In the genomic region with DNA sequence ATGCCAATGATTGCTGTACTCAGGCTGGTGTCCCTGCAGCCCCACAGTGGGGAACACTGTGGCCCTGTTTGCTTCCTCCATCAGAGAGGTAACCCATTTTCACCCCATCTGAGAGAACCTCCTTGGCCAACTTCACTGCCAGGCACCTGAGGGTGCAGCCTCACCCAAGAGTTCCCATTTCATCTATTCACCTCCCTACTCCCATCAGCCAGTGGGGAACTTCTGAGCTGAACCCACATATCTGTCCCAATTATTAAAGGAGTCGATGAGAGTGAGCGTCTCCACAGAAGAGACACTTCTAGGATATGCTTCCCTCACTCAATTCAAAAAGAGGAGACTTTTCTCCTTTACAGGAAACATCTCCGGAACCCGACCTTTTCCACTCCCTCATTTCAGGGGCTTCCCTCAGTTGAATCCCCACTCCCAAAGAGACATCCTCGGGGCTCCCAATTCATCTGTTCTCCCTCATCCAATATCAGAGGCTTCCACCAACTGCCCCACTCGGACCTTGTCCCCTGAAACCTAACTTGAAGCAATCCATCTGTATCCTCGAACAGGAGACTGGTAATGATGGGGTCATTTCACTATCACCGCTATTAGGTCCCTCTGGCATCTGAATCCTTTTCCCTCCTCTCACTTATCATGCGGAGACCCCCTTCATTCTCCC, we compare ENCODE assay signal across 8 cellular contexts. TPM values are rescaled to one million over a fixed set of nuclear protein-coding genes. Genes with fewer than 3 reads are reported as not detected.
DNase-seq lines count a peak whose midpoint lies in the region; ATAC-seq, FAIRE-seq and TF ChIP-seq lines count a peak whose summit lies in the region.

No MANE protein-coding gene starts in this region.

- peak overlapping the region; percentile 94 for H3K9ac ChIP-seq in muscle layer of colon (ENCODE audit: low read length)

- CTCF ChIA-PET in A549 (lab: Yijun Ruan, JAX), result interaction anchor here (1.2 to 31.2 kb wide), 11 partner anchors 9 to 514 kb away, joined by 3 to 1085 read pairs (median 4); partner anchors contain the start of genes CEBPB and PEDS1

- H3K27ac ChIP-seq in A549 (peak overlapping the region; percentile 93 to 94), muscle layer of colon (ENCODE audit: low read depth, low read length) (peak overlapping the region; percentile 93)

- no peak for FAIRE-seq in A549 (lab: Jason Lieb, UNC)

- TF ChIP-seq EP300 in A549 (IDR thresholded peaks at IDR 0.05), result no peak

- no peak for ATAC-seq in A549
- ATAC-seq in central memory CD8-positive, alpha-beta T cell (replicated peaks; ENCODE audit: extremely low read depth, poor library complexity, severe bottlenecking), result no peak
- ATAC-seq in HG03354 (IDR thresholded peaks at IDR 0.05; ENCODE audit: poor library complexity, severe bottlenecking, unreplicated experiment), result no peak
- no peak for ATAC-seq in HG03135 (IDR thresholded peaks at IDR 0.05; ENCODE audit: unreplicated experiment)
- ATAC-seq in GM18511 (IDR thresholded peaks at IDR 0.05; ENCODE audit: unreplicated experiment), result no peak

- peak overlapping the region; percentile 93 for H3K27ac Mint-ChIP-seq in central memory CD8-positive, alpha-beta T cell (ENCODE audit: low read depth)

- POLR2A ChIA-PET in A549 (lab: Yijun Ruan, JAX), result interaction anchor here (0.8 kb wide), 2 partner anchors 9 to 67 kb away, joined by 3 read pairs; no protein-coding TSS in a partner anchor

- H3K4me2 ChIP-seq in A549, result peak overlapping the region; percentile 97

- TF ChIP-seq CTCF in A549 (IDR thresholded peaks at IDR 0.05), result no peak

- TF ChIP-seq RAD21 in A549 (conservative IDR thresholded peaks at IDR 0.05 in 1 of 2, IDR thresholded peaks at IDR 0.05 in 1 of 2), result no peak

- H3K4me1 Mint-ChIP-seq in central memory CD8-positive, alpha-beta T cell, result peaks cover 89% of the 10 kb centered on the region

- H3K9me3 Mint-ChIP-seq in central memory CD8-positive, alpha-beta T cell, result no peaks in the 10 kb centered on the region

- H3K36me3 Mint-ChIP-seq in central memory CD8-positive, alpha-beta T cell (ENCODE audit: insufficient read depth), result peaks cover 15% of the 10 kb centered on the region

- no peak for TF ChIP-seq POLR2A in A549 (IDR thresholded peaks at IDR 0.05; ENCODE audit: low read length)

- DNase-seq in A549 (ENCODE audit: low read depth in 1 of 2, low spot score in 1 of 2), result no peak
- DNase-seq in Jurkat, Clone E6-1 (ENCODE audit: low read depth, low spot score), result no peak
- DNase-seq in central memory CD8-positive, alpha-beta T cell (ENCODE audit: low spot score in 2 of 2), result no peak
- DNase-seq in NCI-H82 (lab: John Stamatoyannopoulos, UW), result no peak

- H3K36me3 ChIP-seq in muscle layer of colon (ENCODE audit: insufficient read depth, low read length), result no peaks in the 10 kb centered on the region

- peak overlapping the region; percentile 76 for H3K4me3 ChIP-seq in A549
- peak overlapping the region; percentile 88 for H3K4me3 ChIP-seq in Jurkat, Clone E6-1 (ENCODE audit: low read length)
- peak overlapping the region; percentile 90 to 94 for H3K4me3 ChIP-seq in muscle layer of colon (ENCODE audit: low read depth in 1 of 2, low read length in 2 of 2)

- H3K4me3 Mint-ChIP-seq in central memory CD8-positive, alpha-beta T cell, result peak overlapping the region; percentile 85

- no peaks in the 10 kb centered on the region for H3K27me3 Mint-ChIP-seq in central memory CD8-positive, alpha-beta T cell

- WGBS in A549 (ENCODE audit: missing lambda C conversion rate), result 14% methylated on average over 9 of the region's 9 CpGs

- peaks cover 65% of the 10 kb centered on the region for H3K4me1 ChIP-seq in A549
- H3K4me1 ChIP-seq in muscle layer of colon (ENCODE audit: insufficient read depth, low read length), result peaks cover 76% of the 10 kb centered on the region

- no peaks in the 10 kb centered on the region for H3K27me3 ChIP-seq in muscle layer of colon (ENCODE audit: control insufficient read depth in 1 of 2, insufficient read depth in 2 of 2, low read length in 2 of 2)

- no peaks in the 10 kb centered on the region for H3K9me3 ChIP-seq in A549
- no peaks in the 10 kb centered on the region for H3K9me3 ChIP-seq in muscle layer of colon (ENCODE audit: low read length)

TF ChIP-seq in A549, 52 proteins besides CTCF, POLR2A, EP300 and RAD21 (continues in another document):
- TF ChIP-seq MAX (IDR thresholded peaks at IDR 0.05), result no peak
- no peak for TF ChIP-seq JUN (IDR thresholded peaks at IDR 0.05)
- no peak for TF ChIP-seq USF2 (IDR thresholded peaks at IDR 0.05)
- TF ChIP-seq NFE2L2 (conservative IDR thresholded peaks at IDR 0.05; ENCODE audit: low read length), result no peak
- TF ChIP-seq, protein P1, sequence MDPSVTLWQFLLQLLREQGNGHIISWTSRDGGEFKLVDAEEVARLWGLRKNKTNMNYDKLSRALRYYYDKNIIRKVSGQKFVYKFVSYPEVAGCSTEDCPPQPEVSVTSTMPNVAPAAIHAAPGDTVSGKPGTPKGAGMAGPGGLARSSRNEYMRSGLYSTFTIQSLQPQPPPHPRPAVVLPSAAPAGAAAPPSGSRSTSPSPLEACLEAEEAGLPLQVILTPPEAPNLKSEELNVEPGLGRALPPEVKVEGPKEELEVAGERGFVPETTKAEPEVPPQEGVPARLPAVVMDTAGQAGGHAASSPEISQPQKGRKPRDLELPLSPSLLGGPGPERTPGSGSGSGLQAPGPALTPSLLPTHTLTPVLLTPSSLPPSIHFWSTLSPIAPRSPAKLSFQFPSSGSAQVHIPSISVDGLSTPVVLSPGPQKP (IDR thresholded peaks at IDR 0.05; ENCODE audit: low read depth, low read length), result no peak
- TF ChIP-seq E2F6 (IDR thresholded peaks at IDR 0.05; ENCODE audit: borderline replicate concordance, low read depth), result no peak
- no peak for TF ChIP-seq REST (IDR thresholded peaks at IDR 0.05)
- no peak for TF ChIP-seq BHLHE40 (IDR thresholded peaks at IDR 0.05; ENCODE audit: low read depth, low read length)
- no peak for TF ChIP-seq FOSL2 (IDR thresholded peaks at IDR 0.05)
- TF ChIP-seq FOSL2 (CRISPR knock-in tag; IDR thresholded peaks at IDR 0.05), result no peak
- no peak for TF ChIP-seq TFCP2L1 (CRISPR knock-in tag; IDR thresholded peaks at IDR 0.05)
- no peak for TF ChIP-seq FOXS1 (CRISPR knock-in tag; IDR thresholded peaks at IDR 0.05)
- no peak for TF ChIP-seq CHD2 (IDR thresholded peaks at IDR 0.05; ENCODE audit: low read length, partially characterized antibody)
- TF ChIP-seq POLR2AphosphoS2 (conservative IDR thresholded peaks at IDR 0.05; ENCODE audit: low read length), result no peak

RNA-seq across cellular contexts. Expression of gene UBE2V1, which starts 1.0 kb away (rescaled TPM):
- 114 and 141 TPM in 2 replicates for polyA plus RNA-seq in A549 (2011; rRNA removed)
- 71.2 and 72.5 TPM in 2 replicates for polyA plus RNA-seq in A549 (2012; cell fraction: cytosol; rRNA removed)
- polyA plus RNA-seq in A549 (2012; cell fraction: nucleus; rRNA removed), result 26.1 and 63.7 TPM in 2 replicates
- 129 to 143 TPM (median 130 TPM) in 3 replicates for polyA plus RNA-seq in A549 (2017; fragmentation: RNase III; extraction: RNeasy Plus Mini Kit Qiagen cat#74134 plus additional on column Dnase treatment)
- polyA minus RNA-seq in A549 (2011; rRNA and poly(A)+ RNA removed), result 62.8 and 69.9 TPM in 2 replicates
- polyA plus RNA-seq in Jurkat, Clone E6-1 (2012; ENCODE audit: insufficient read depth, insufficient read length), result 163 TPM

RNA-seq across cellular contexts. Expression of gene PEDS1, which starts 41.6 kb away (rescaled TPM):
- polyA plus RNA-seq in A549 (2011; rRNA removed) (24.5 and 33.5 TPM in 2 replicates), A549 (2017; fragmentation: RNase III; extraction: RNeasy Plus Mini Kit Qiagen cat#74134 plus additional on column Dnase treatment) (23.1 to 26.5 TPM (median 25.8 TPM) in 3 replicates)
- polyA plus RNA-seq in A549 (2012; cell fraction: cytosol; rRNA removed), result 42.2 and 62.3 TPM in 2 replicates
- polyA plus RNA-seq in A549 (2012; cell fraction: nucleus; rRNA removed), result 37.3 and 53.0 TPM in 2 replicates
- polyA minus RNA-seq in A549 (2011; rRNA and poly(A)+ RNA removed), result 59.2 and 69.8 TPM in 2 replicates
- polyA plus RNA-seq in Jurkat, Clone E6-1 (2012; ENCODE audit: insufficient read depth, insufficient read length), result 39.7 TPM
